Comparison of ENCODE assay signal across 8 cellular contexts in the genomic region with DNA sequence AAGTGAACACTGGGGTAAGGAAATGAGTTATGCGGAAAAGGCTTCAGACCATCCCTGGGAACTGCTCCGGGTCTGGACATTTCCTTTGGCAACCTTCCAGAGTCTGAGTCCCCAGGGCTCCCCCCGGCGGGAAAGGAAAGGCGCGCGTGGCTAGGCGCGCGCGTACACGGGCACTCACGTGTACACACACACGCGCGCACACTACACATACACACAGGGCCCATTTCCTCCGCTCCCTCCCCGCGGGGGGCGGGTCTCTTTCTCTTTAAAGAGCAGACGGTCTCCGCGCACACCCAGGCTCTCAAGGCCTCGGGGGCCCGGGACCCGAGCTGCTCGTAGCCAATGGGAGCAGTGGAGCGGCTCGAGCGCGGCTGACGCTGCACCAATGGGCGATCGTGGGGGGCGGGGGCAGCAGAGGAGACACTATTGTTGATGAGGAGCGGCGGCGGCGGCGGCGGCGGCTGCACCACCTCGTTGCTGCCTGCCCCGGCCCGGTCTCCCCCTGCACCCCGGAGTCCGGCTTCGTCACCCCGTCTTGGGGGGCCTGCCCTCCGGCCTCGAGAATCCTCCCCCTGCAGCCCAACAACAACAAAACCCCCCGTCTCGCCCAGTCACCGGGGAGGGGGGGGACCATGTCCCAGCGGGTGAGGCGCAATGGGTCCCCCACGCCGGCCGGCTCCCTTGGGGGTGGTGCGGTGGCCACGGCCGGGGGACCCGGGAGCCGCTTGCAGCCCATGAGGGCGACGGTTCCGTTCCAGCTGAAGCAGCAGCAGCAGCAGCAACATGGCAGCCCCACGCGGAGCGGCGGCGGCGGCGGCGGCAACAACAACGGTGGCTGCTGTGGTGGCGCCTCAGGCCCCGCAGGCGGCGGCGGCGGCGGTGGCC. TPM values are rescaled to one million over a fixed set of nuclear protein-coding genes. Genes with fewer than 3 reads are reported as not detected.
DNase-seq lines count a peak whose midpoint lies in the region; ATAC-seq lines count a peak whose summit lies in the region.

A gene (plus strand): TSS at position 414 of the 885 bp plus-strand sequence. CDS start 219 bp downstream, at position 633.

- H3K27me3 Mint-ChIP-seq in naive B cell, result no peaks in the 10 kb centered on the region

- peaks cover 40 to 66% (median 44%) of the 10 kb centered on the region in 3 donors for H3K4me1 Mint-ChIP-seq in naive B cell
- peaks cover 38% of the 10 kb centered on the region for H3K4me1 Mint-ChIP-seq in stimulated activated effector memory CD8-positive, alpha-beta T cell treated with anti-CD3 and anti-CD28 coated beads, Interleukin-12 subunit alpha, Interleukin-12 subunit beta, amount 100 ng/mL, for 72 hours

- ATAC-seq in naive B cell (ENCODE audit: low read depth in 2 of 2), result peak; percentile 83 to 86
- peak; percentile 97 for ATAC-seq in stimulated activated effector memory CD8-positive, alpha-beta T cell treated with anti-CD3 and anti-CD28 coated beads, Interleukin-12 subunit alpha, Interleukin-12 subunit beta, amount 100 ng/mL, for 72 hours

- peak within 1 kb of the TSS; percentile 88 to 100 (median 98) for H3K4me3 Mint-ChIP-seq in naive B cell
- peak within 1 kb of the TSS; percentile 92 for H3K4me3 Mint-ChIP-seq in stimulated activated effector memory CD8-positive, alpha-beta T cell treated with anti-CD3 and anti-CD28 coated beads, Interleukin-12 subunit alpha, Interleukin-12 subunit beta, amount 100 ng/mL, for 72 hours

- peaks cover 5 to 6% of the 10 kb centered on the region in 2 donors for H3K36me3 Mint-ChIP-seq in naive B cell
- H3K36me3 Mint-ChIP-seq in stimulated activated effector memory CD8-positive, alpha-beta T cell treated with anti-CD3 and anti-CD28 coated beads, Interleukin-12 subunit alpha, Interleukin-12 subunit beta, amount 100 ng/mL, for 72 hours, result peaks cover 15% of the 10 kb centered on the region

- peak within 1 kb of the TSS; percentile 88 to 99 (median 98) for H3K27ac Mint-ChIP-seq in naive B cell
- H3K27ac Mint-ChIP-seq in stimulated activated effector memory CD8-positive, alpha-beta T cell treated with anti-CD3 and anti-CD28 coated beads, Interleukin-12 subunit alpha, Interleukin-12 subunit beta, amount 100 ng/mL, for 72 hours, result peak within 1 kb of the TSS; percentile 96

- no peaks in the 10 kb centered on the region for H3K9me3 Mint-ChIP-seq in naive B cell
- no peaks in the 10 kb centered on the region for H3K9me3 Mint-ChIP-seq in stimulated activated effector memory CD8-positive, alpha-beta T cell treated with anti-CD3 and anti-CD28 coated beads, Interleukin-12 subunit alpha, Interleukin-12 subunit beta, amount 100 ng/mL, for 72 hours

- DNase-seq in EH (ENCODE audit: low read depth) (peak; percentile 96), GOT3 (lab: John Stamatoyannopoulos, UW) (peak; percentile 84), LHCN-M2 (ENCODE audit: low read depth) (peak; percentile 96), RPMI7951 (ENCODE audit: low read depth) (peak; percentile 97), fibroblast of gingiva (ENCODE audit: low read depth) (peak; percentile 93), naive B cell (peak; percentile 98)
- peak; percentile 97 to 98 for DNase-seq in activated T-helper 1 cell treated with anti-CD3 and anti-CD28 coated beads, Interleukin-2, amount 50 U/mL, for 16 hours (ENCODE audit: low read depth in 1 of 2, low spot score in 1 of 2)
- DNase-seq in stimulated activated effector memory CD8-positive, alpha-beta T cell treated with anti-CD3 and anti-CD28 coated beads, Interleukin-12 subunit alpha, Interleukin-12 subunit beta, amount 100 ng/mL, for 72 hours (ENCODE audit: low spot score in 2 of 2), result peak; percentile 88 to 97

RNA-seq across cellular contexts. Expression of the gene that starts here (rescaled TPM):
- total RNA-seq in LHCN-M2 (2014; rRNA removed), result 0.63 and 1.2 TPM in 2 replicates
- 0.53 TPM for polyA plus RNA-seq in LHCN-M2 (2012)
- 1.2 and 1.9 TPM in 2 replicates for total RNA-seq in RPMI7951 (2014; rRNA removed; shearing (Covaris generic))
- polyA plus RNA-seq in naive B cell (ENCODE audit: low read depth in 6 of 6), result 10 to 100 TPM; 17.7 to 31.3 (median 21.8) TPM

Comparison
In these comparisons a context has a peak if more than half of its experiments do, and no peak if none do; other contexts are left out.
1. Peak in every context shown above with its lines: DNase-seq and ATAC-seq.